8 cellular contexts compared by ENCODE assay signal in the genomic region with DNA sequence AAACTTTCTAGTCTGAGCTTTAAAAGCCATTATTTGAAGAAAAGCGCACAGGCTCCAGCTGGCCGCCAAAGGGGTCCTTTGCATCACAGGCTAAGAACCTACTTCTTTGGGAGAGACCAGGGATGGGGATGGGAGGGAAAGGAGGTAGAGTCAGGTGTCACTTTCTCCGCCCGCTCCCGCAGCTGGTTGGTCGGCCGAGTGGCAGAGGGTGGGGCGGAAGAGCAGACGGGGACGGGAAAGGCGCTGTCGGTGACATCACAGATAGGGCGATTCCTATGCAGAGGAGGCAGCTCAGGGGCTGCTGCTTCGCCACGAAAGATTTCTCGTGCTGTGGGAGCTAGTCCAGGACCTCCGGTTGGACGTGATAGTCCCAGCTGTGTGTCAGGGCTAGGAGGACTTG.
DNase-seq lines count a peak whose midpoint lies in the region; ATAC-seq and TF ChIP-seq lines count a peak whose summit lies in the region.
"Not testable (repeated sequence)": the region's sequence is repeated elsewhere in the genome, so short reads cannot be mapped to it uniquely, and the experiment has no call there.

No MANE protein-coding gene starts in this region.

- peak overlapping the region; percentile 77 for H3K27ac Mint-ChIP-seq in activated naive CD8-positive, alpha-beta T cell treated with anti-CD3 and anti-CD28 coated beads, Interleukin-2, amount 50 U/mL, for 24 hours
- peak overlapping the region in 4 of 6 donors; percentile 59 to 95 (median 82) for H3K27ac Mint-ChIP-seq in immature natural killer cell

- not testable (repeated sequence) for H3K4me3 ChIP-seq in epithelial cell of esophagus (ENCODE audit: low read length)
- H3K4me3 ChIP-seq in neuron (ENCODE audit: low read length) (peak overlapping the region; percentile 26), suprapubic skin (peak overlapping the region; percentile 30)

- not testable (repeated sequence) for TF ChIP-seq EP300 in suprapubic skin (IDR thresholded peaks at IDR 0.05)

- H3K4me3 Mint-ChIP-seq in activated naive CD8-positive, alpha-beta T cell treated with anti-CD3 and anti-CD28 coated beads, Interleukin-2, amount 50 U/mL, for 24 hours, result peak overlapping the region; percentile 53
- H3K4me3 Mint-ChIP-seq in immature natural killer cell, result peak overlapping the region in 4 of 5 donors; percentile 10 to 77 (median 61)

- H3K4me1 ChIP-seq in neuron (ENCODE audit: insufficient read depth, low read length); suprapubic skin: not testable (repeated sequence)

- not testable (repeated sequence) for H3K9me3 Mint-ChIP-seq in activated naive CD8-positive, alpha-beta T cell treated with anti-CD3 and anti-CD28 coated beads, Interleukin-2, amount 50 U/mL, for 24 hours; immature natural killer cell

- DNase-seq in DMS79 treated with DMSO at 0.1 percent for 48 hours (lab: John Stamatoyannopoulos, UW), result peak; percentile 53
- DNase-seq in HT1080 (ENCODE audit: low read depth), result peak; percentile 92
- not testable (repeated sequence) for DNase-seq in RWPE1 (ENCODE audit: low spot score); activated naive CD8-positive, alpha-beta T cell treated with anti-CD3 and anti-CD28 coated beads, Interleukin-2, amount 50 U/mL, for 24 hours; immature natural killer cell; suprapubic skin (ENCODE audit: low spot score in 2 of 2)
- DNase-seq in epithelial cell of esophagus (ENCODE audit: low read depth), result peak; percentile 72

- CTCF ChIA-PET in RWPE1 (lab: Yijun Ruan, JAX), result not testable (repeated sequence)

- not testable (repeated sequence) for TF ChIP-seq CTCF in RWPE1 (conservative IDR thresholded peaks at IDR 0.05; ENCODE audit: low read depth); epithelial cell of esophagus (IDR thresholded peaks at IDR 0.05; ENCODE audit: insufficient read depth, low read depth, low read length, missing control alignments); suprapubic skin (IDR thresholded peaks at IDR 0.05)

- not testable (repeated sequence) for TF ChIP-seq POLR2A in suprapubic skin (IDR thresholded peaks at IDR 0.05)

- H3K9me3 ChIP-seq in neuron (ENCODE audit: low read length); suprapubic skin: not testable (repeated sequence)

- not testable (repeated sequence) for H3K36me3 ChIP-seq in neuron (ENCODE audit: insufficient read depth, low read length); suprapubic skin

- POLR2A ChIA-PET in RWPE1 (lab: Yijun Ruan, JAX; ENCODE audit: low non-redundant PET), result not testable (repeated sequence)

- H2AFZ ChIP-seq in neuron (ENCODE audit: low read depth, low read length), result not testable (repeated sequence)

- peaks cover 12% of the 10 kb centered on the region for H3K4me1 Mint-ChIP-seq in activated naive CD8-positive, alpha-beta T cell treated with anti-CD3 and anti-CD28 coated beads, Interleukin-2, amount 50 U/mL, for 24 hours
- H3K4me1 Mint-ChIP-seq in immature natural killer cell, result peaks cover 12 to 16% of the 10 kb centered on the region in 2 donors

- H3K36me3 Mint-ChIP-seq in activated naive CD8-positive, alpha-beta T cell treated with anti-CD3 and anti-CD28 coated beads, Interleukin-2, amount 50 U/mL, for 24 hours (ENCODE audit: low read depth); immature natural killer cell: not testable (repeated sequence)

- peak overlapping the region; percentile 51 for H3K27ac ChIP-seq in RWPE1
- H3K27ac ChIP-seq in suprapubic skin, result peak overlapping the region; percentile 79

- H3K27me3 Mint-ChIP-seq in activated naive CD8-positive, alpha-beta T cell treated with anti-CD3 and anti-CD28 coated beads, Interleukin-2, amount 50 U/mL, for 24 hours; immature natural killer cell (ENCODE audit: low read depth in 3 of 3): not testable (repeated sequence)

- H3K27me3 ChIP-seq in neuron (ENCODE audit: insufficient read depth, low read length); suprapubic skin: not testable (repeated sequence)

- peak; percentile 69 for ATAC-seq in activated naive CD8-positive, alpha-beta T cell treated with anti-CD3 and anti-CD28 coated beads, Interleukin-2, amount 50 U/mL, for 24 hours

- no CpG with 5 or more reads among the region's 18 CpGs for WGBS in suprapubic skin
